ENCODE assay signal across 8 cellular contexts in genomic region chr3:194404365-194405140, GRCh38. TPM values are rescaled to one million over a fixed set of nuclear protein-coding genes. Genes with fewer than 3 reads are reported as not detected.
DNase-seq lines count a peak whose midpoint lies in the region; ATAC-seq, FAIRE-seq and TF ChIP-seq lines count a peak whose summit lies in the region.

No MANE protein-coding gene starts in this region.

- H4K20me1 ChIP-seq in GM12878 (ENCODE audit: control insufficient read depth, insufficient read depth): no peaks in the 10 kb centered on the region; the same call in 1 of the 2 replicates
- no peaks in the 10 kb centered on the region for H4K20me1 ChIP-seq in HepG2 (ENCODE audit: insufficient read depth, low read length)

- H2AFZ ChIP-seq in GM12878 (ENCODE audit: control insufficient read depth, low read depth, low read length): no peak overlapping the region
- H2AFZ ChIP-seq in HepG2 (ENCODE audit: low read length): no peak overlapping the region

- SMC1A ChIA-PET in GM12878 (lab: Charles Lee; ENCODE audit: uncharacterized antibody, unreplicated experiment): interaction anchor here (0.6 to 1.1 kb wide), 4 partner anchors 54 to 190 kb away, joined by 3 to 4 read pairs (median 3); no protein-coding TSS in a partner anchor

- H3K9me3 ChIP-seq in Caco-2: no peaks in the 10 kb centered on the region
- no peaks in the 10 kb centered on the region for H3K9me3 ChIP-seq in GM12878 (replicated peaks; ENCODE audit: control insufficient read depth, insufficient read depth, low read length)
- no peaks in the 10 kb centered on the region for H3K9me3 ChIP-seq in HepG2 (ENCODE audit: low read length)

- no peaks in the 10 kb centered on the region; the same call in 1 of the 2 replicates for H3K36me3 ChIP-seq in Caco-2 (ENCODE audit: control insufficient read depth, insufficient read depth, low read length)
- H3K36me3 ChIP-seq in GM12878 (ENCODE audit: control insufficient read depth in 2 of 2, insufficient read depth in 2 of 2, low read length in 1 of 2): peaks cover 0 to 10% of the 10 kb centered on the region in 2 experiments; a peak in 1 of 4 replicates
- H3K36me3 ChIP-seq in HepG2 (replicated peaks in 1 of 2; ENCODE audit: control insufficient read depth in 1 of 2, insufficient read depth in 2 of 2, low read length in 2 of 2): peaks cover 2 to 30% of the 10 kb centered on the region in 2 experiments; a peak in 3 of 5 replicates

- no peak overlapping the region for H3K27ac ChIP-seq in GM12878 (ENCODE audit: control insufficient read depth, insufficient read depth)
- no peak overlapping the region for H3K27ac ChIP-seq in HepG2 (ENCODE audit: extremely low read length, insufficient read depth, low read length)

- no peaks in the 10 kb centered on the region for H3K4me1 ChIP-seq in Caco-2
- no peaks in the 10 kb centered on the region for H3K4me1 ChIP-seq in GM12878 (ENCODE audit: control insufficient read depth, insufficient read depth, low read length)
- peaks cover 16% of the 10 kb centered on the region; the same call in 1 of the 2 replicates for H3K4me1 ChIP-seq in HepG2 (ENCODE audit: insufficient read depth, low read length)

- POLR2A ChIA-PET in Caco-2 (lab: Charles Lee) (no interaction called here), GM12878 (lab: Charles Lee) (no interaction called here), HepG2 (lab: Yijun Ruan, JAX) (no interaction called here)

- CTCF ChIA-PET in Caco-2 (lab: Charles Lee) (interaction anchor here (1.4 kb wide), 1 partner anchor 71 kb away, joined by 3 read pairs; no protein-coding TSS in a partner anchor), GM12878 (lab: Yijun Ruan, JAX) (interaction anchor here (0.7 to 4.6 kb wide), 18 partner anchors 9 to 739 kb away, joined by 3 to 37 read pairs (median 4); no protein-coding TSS in a partner anchor), HepG2 (lab: Yijun Ruan, JAX; ENCODE audit: low intra/inter-chr PET ratio, low total read pairs) (interaction anchor here (1.9 to 4.2 kb wide), 2 partner anchors 60 to 71 kb away, joined by 6 to 42 read pairs; no protein-coding TSS in a partner anchor)

- no peak for TF ChIP-seq POLR2A in GM12878 (IDR thresholded peaks at IDR 0.05; ENCODE audit: low read depth, low read length)
- no peak for TF ChIP-seq POLR2A in HepG2 (IDR thresholded peaks at IDR 0.05; ENCODE audit: insufficient read depth in 1 of 2, low read depth in 2 of 2, low read length in 2 of 2)

- no peaks in the 10 kb centered on the region for H3K4me1 Mint-ChIP-seq in Caco-2 (ENCODE audit: low read depth, unreplicated experiment)

- no peaks in the 10 kb centered on the region for H3K79me2 ChIP-seq in GM12878 (ENCODE audit: control insufficient read depth, insufficient read depth, low read length)
- no peaks in the 10 kb centered on the region for H3K79me2 ChIP-seq in HepG2 (ENCODE audit: insufficient read depth, low read length)

- FAIRE-seq in GM12878 (lab: Jason Lieb, UNC): no peak
- FAIRE-seq in HepG2 (lab: Jason Lieb, UNC): peak; percentile 40

- peak in 1 of 2 experiments; percentile 65 for DNase-seq in Caco-2
- peak; percentile 45 for DNase-seq in HCEC 1CT
- peak; percentile 49 for DNase-seq in NCI-H460 (ENCODE audit: extremely low read depth, low read depth)
- no peak for DNase-seq in GM12878 (ENCODE audit: low read depth, low spot score)
- DNase-seq in HepG2 (ENCODE audit: low spot score): peak; percentile 52
- no peak for DNase-seq in GF-D8 (lab: John Stamatoyannopoulos, UW)
- no peak for DNase-seq in Right ventricle myocardium inferior (ENCODE audit: missing footprints)

- H3K4me3 ChIP-seq in Caco-2 (ENCODE audit: low read depth, low read length): no peak overlapping the region
- no peak overlapping the region for H3K4me3 ChIP-seq in GM12878
- no peak overlapping the region for H3K4me3 ChIP-seq in HepG2 (replicated peaks in 1 of 3; ENCODE audit: insufficient read depth in 1 of 3, low read depth in 2 of 3, low read length in 3 of 3)

- 50% methylated on average over 10 of the region's 10 CpGs for WGBS in GM12878 (ENCODE audit: insufficient coverage, insufficient replicate concordance, low lambda C conversion rate, missing lambda C conversion rate)
- 64% methylated on average over 10 of the region's 10 CpGs for WGBS in HepG2 (ENCODE audit: low lambda C conversion rate)

- in situ Hi-C loops in GM12878 (cut with MboI) (loop anchor here (5.0 kb wide), 1 partner anchor 67 kb away; no protein-coding TSS in a partner anchor), HepG2 (cut with HindIII; ENCODE audit: extremely low pct_ligation_motif_present, low pct_unique_long_range_greater_than_20kb) (loop anchor here (5.0 kb wide), 1 partner anchor 72 kb away; no protein-coding TSS in a partner anchor)

- H3K4me2 ChIP-seq in GM12878 (ENCODE audit: control insufficient read depth, insufficient read depth): no peak overlapping the region
- no peak overlapping the region for H3K4me2 ChIP-seq in HepG2 (ENCODE audit: low read depth, low read length)

- H3K9ac ChIP-seq in GM12878 (ENCODE audit: control insufficient read depth, insufficient read depth, low read length) (no peak overlapping the region), HepG2 (ENCODE audit: insufficient read depth, low read depth, low read length) (no peak overlapping the region)

- H3K27me3 Mint-ChIP-seq in Caco-2 (ENCODE audit: insufficient read depth, unreplicated experiment): no peaks in the 10 kb centered on the region

- ATAC-seq in GM12878: peak; percentile 58; the same call in 2 of the 3 replicates
- ATAC-seq in HepG2: no peak
- ATAC-seq in activated CD4-positive, CD25-positive, alpha-beta regulatory T cell treated with anti-CD3 and anti-CD28 coated beads, Interleukin-2, amount 50 U/mL, for 24 hours: no peak
- ATAC-seq in Right ventricle myocardium inferior: no peak

- no peaks in the 10 kb centered on the region for H3K9me3 Mint-ChIP-seq in Caco-2 (ENCODE audit: unreplicated experiment)

- TF ChIP-seq EP300 in GM12878 (IDR thresholded peaks at IDR 0.05; ENCODE audit: borderline replicate concordance in 1 of 2, control insufficient read depth in 1 of 2, low read depth in 2 of 2, low read length in 2 of 2) (no peak), HepG2 (IDR thresholded peaks at IDR 0.05; ENCODE audit: low read depth in 2 of 2, low read length in 2 of 2) (no peak), HepG2 (CRISPR knock-in tag; IDR thresholded peaks at IDR 0.05; ENCODE audit: borderline replicate concordance) (no peak)

- H3K27ac Mint-ChIP-seq in Caco-2 (ENCODE audit: unreplicated experiment): no peak overlapping the region

- H3K27me3 ChIP-seq in Caco-2 (replicated peaks; ENCODE audit: control insufficient read depth, insufficient read depth, low read length) (no peaks in the 10 kb centered on the region), GM12878 (replicated peaks in 1 of 2; ENCODE audit: control insufficient read depth in 2 of 2, insufficient read depth in 2 of 2, low read length in 1 of 2) (no peaks in the 10 kb centered on the region), HepG2 (ENCODE audit: control insufficient read depth in 1 of 2, insufficient read depth in 2 of 2, low read length in 2 of 2) (no peaks in the 10 kb centered on the region)

- RAD21 ChIA-PET in GM12878 (lab: Charles Lee; ENCODE audit: unreplicated experiment): interaction anchor here (1.0 to 1.8 kb wide), 2 partner anchors 60 to 71 kb away, joined by 3 to 10 read pairs; no protein-coding TSS in a partner anchor

- intact Hi-C loops in Caco-2 (cut with micrococcal nuclease; ENCODE audit: unreplicated experiment): loop anchor here (1.0 to 5.0 kb wide), 2 partner anchors 37 to 71 kb away; partner anchors contain the start of gene LRRC15
- intact Hi-C loops in GM12878 (cut with micrococcal nuclease; ENCODE audit: unreplicated experiment): loop anchor here (1.0 kb wide), 1 partner anchor 71 kb away; no protein-coding TSS in a partner anchor
- intact Hi-C loops in HepG2 (cut with micrococcal nuclease; ENCODE audit: unreplicated experiment): loop anchor here (1.0 to 2.0 kb wide), 3 partner anchors 36 to 71 kb away; partner anchors contain the start of gene LRRC15
- intact Hi-C loops in Right ventricle myocardium inferior (cut with DNase I): loop anchor here (2.0 to 5.0 kb wide), 2 partner anchors 72 to 622 kb away; no protein-coding TSS in a partner anchor

- peaks cover 55% of the 10 kb centered on the region for H3K36me3 Mint-ChIP-seq in Caco-2 (ENCODE audit: insufficient read depth, unreplicated experiment)

- TF ChIP-seq RAD21 in GM12878 (IDR thresholded peaks at IDR 0.05; ENCODE audit: insufficient read depth, low read depth, low read length): peak; percentile 56
- peak; percentile 46; the same call in 1 of the 2 replicates for TF ChIP-seq RAD21 in HepG2 (CRISPR knock-in tag; IDR thresholded peaks at IDR 0.05)

- H3K4me3 Mint-ChIP-seq in Caco-2 (ENCODE audit: unreplicated experiment): no peak overlapping the region

- BruUV-seq in Caco-2 (replicated peaks; lab: Mats Ljungman, UMichigan) (no TSS peak), GM12878 (replicated peaks; lab: Mats Ljungman, UMichigan) (TSS peak; percentile 31), HepG2 (replicated peaks; lab: Mats Ljungman, UMichigan) (TSS peak; percentile 25)

- peak; percentile 57 to 71 for TF ChIP-seq CTCF in Caco-2 (IDR thresholded peaks at IDR 0.05; ENCODE audit: insufficient read depth in 1 of 2, low read depth in 1 of 2, low read length in 1 of 2, severe bottlenecking in 1 of 2, unreplicated experiment in 1 of 2)
- peak; percentile 55 to 65 (median 63) for TF ChIP-seq CTCF in GM12878 (IDR thresholded peaks at IDR 0.05 in 2 of 3, conservative IDR thresholded peaks at IDR 0.05 in 1 of 3; ENCODE audit: control insufficient read depth in 2 of 3, extremely low read depth in 1 of 3, insufficient read depth in 1 of 3, low read depth in 3 of 3, low read length in 3 of 3)
- peak; percentile 65 for TF ChIP-seq CTCF in HepG2 (CRISPR knock-in tag; IDR thresholded peaks at IDR 0.05)

RNA-seq across cellular contexts. Expression of gene GP5, which starts 5.5 kb away (rescaled TPM):
- 0.12 and 0.25 TPM in 2 replicates for total RNA-seq in Caco-2 (2022)
- total RNA-seq in NCI-H460 (2014; rRNA removed; shearing (Covaris generic)): not detected in 2 replicates
- not detected in 2 replicates for polyA plus RNA-seq in NCI-H460 (2014; cell fraction: nucleus; rRNA removed)
- 0.25 TPM in 1 of 2 replicates, not detected in the other for total RNA-seq in GM12878 (2013; cell fraction: nucleolus; rRNA removed)
- total RNA-seq in GM12878 (2014; rRNA removed): not detected in 2 replicates
- total RNA-seq in GM12878 (2014; rRNA removed; fragmentation: Illumina TruSeq; extraction: Trizol): not detected in 2 replicates
- total RNA-seq in GM12878 (2021): 0.05 TPM in 1 of 2 replicates, not detected in the other
- polyA plus RNA-seq in GM12878 (2011; ENCODE audit: low read depth): not detected
- not detected in 2 replicates for polyA plus RNA-seq in GM12878 (2011; rRNA removed)
- 0.03 TPM in 1 of 2 replicates, not detected in the other for polyA plus RNA-seq in GM12878 (2011; cell fraction: cytosol; rRNA removed)
- 0.03 and 0.06 TPM in 2 replicates for polyA plus RNA-seq in GM12878 (2011; cell fraction: nucleus; rRNA removed)
- not detected in 2 replicates for polyA plus RNA-seq in GM12878 (2012)
- polyA plus RNA-seq in GM12878 (2014; fragmentation: Illumina TruSeq; extraction: Trizol): not detected in 2 replicates
- polyA plus RNA-seq in GM12878 (2014; fragmentation: Nextera tagmentation; extraction: Ambion mirVana): not detected
- 0.06 TPM in 1 of 2 replicates, not detected in the other for polyA plus RNA-seq in GM12878 (2014; rRNA removed)
- not detected for polyA plus RNA-seq in GM12878 (2016; fragmentation: Nextera tagmentation; extraction: Ambion mirVana)
- 0.05 TPM in 1 of 2 replicates, not detected in the other for polyA minus RNA-seq in GM12878 (2011; rRNA and poly(A)+ RNA removed)
- not detected in 2 replicates for polyA minus RNA-seq in GM12878 (2011; cell fraction: cytosol; rRNA and poly(A)+ RNA removed)
- 0.12 and 0.57 TPM in 2 replicates for polyA minus RNA-seq in GM12878 (2011; cell fraction: nucleus; rRNA and poly(A)+ RNA removed)
- total RNA-seq in HepG2 (2016; rRNA removed; fragmentation: Illumina TruSeq; extraction: Trizol): not detected in 2 replicates
- not detected in 2 replicates for total RNA-seq in HepG2 (2016; cell fraction: cytosol; rRNA removed; fragmentation: Illumina TruSeq; extraction: Trizol; ENCODE audit: low read depth)
- total RNA-seq in HepG2 (2016; cell fraction: insoluble cytoplasmic fraction; rRNA removed; fragmentation: Illumina TruSeq; extraction: Trizol): not detected in 2 replicates
- not detected in 2 replicates for total RNA-seq in HepG2 (2016; cell fraction: membrane; rRNA removed; fragmentation: Illumina TruSeq; extraction: Trizol)
- total RNA-seq in HepG2 (2016; cell fraction: nucleus; rRNA removed; fragmentation: Illumina TruSeq; extraction: Trizol): not detected in 2 replicates
- 0.01 TPM in 1 of 2 replicates, not detected in the other for polyA plus RNA-seq in HepG2 (2011; rRNA removed)
- polyA plus RNA-seq in HepG2 (2011; cell fraction: cytosol; rRNA removed): 0.01 TPM in 1 of 2 replicates, not detected in the other
- 0.07 TPM in 1 of 2 replicates, not detected in the other for polyA plus RNA-seq in HepG2 (2011; cell fraction: nucleus; rRNA removed)
- polyA plus RNA-seq in HepG2 (2012): not detected in 2 replicates
- polyA plus RNA-seq in HepG2 (2016; cell fraction: cytosol; fragmentation: Illumina TruSeq; extraction: Trizol; ENCODE audit: low read depth): not detected in 2 replicates
- not detected in 2 replicates for polyA plus RNA-seq in HepG2 (2016; cell fraction: insoluble cytoplasmic fraction; fragmentation: Illumina TruSeq; extraction: Trizol; ENCODE audit: low read depth)
- not detected in 2 replicates for polyA plus RNA-seq in HepG2 (2016; cell fraction: membrane; fragmentation: Illumina TruSeq; extraction: Trizol; ENCODE audit: low read depth)
- polyA plus RNA-seq in HepG2 (2016; cell fraction: nucleus; fragmentation: Illumina TruSeq; extraction: Trizol; ENCODE audit: insufficient read depth, low read depth): not detected in 2 replicates
- polyA minus RNA-seq in HepG2 (2011; rRNA and poly(A)+ RNA removed; ENCODE audit: low replicate concordance): 0.04 TPM in 1 of 2 replicates, not detected in the other
- not detected in 2 replicates for polyA minus RNA-seq in HepG2 (2011; cell fraction: cytosol; rRNA and poly(A)+ RNA removed)
- 0.25 and 0.39 TPM in 2 replicates for polyA minus RNA-seq in HepG2 (2011; cell fraction: nucleus; rRNA and poly(A)+ RNA removed)
- total RNA-seq in Right ventricle myocardium inferior: not detected

RNA-seq across cellular contexts. Expression of gene LRRC15, which starts 35.0 kb away (rescaled TPM):
- total RNA-seq in Caco-2 (2022) (0.09 and 0.16 TPM in 2 replicates), GM12878 (2014; rRNA removed) (not detected in 2 replicates), GM12878 (2014; rRNA removed; fragmentation: Illumina TruSeq; extraction: Trizol) (not detected in 2 replicates), GM12878 (2021) (not detected in 2 replicates), HepG2 (2016; rRNA removed; fragmentation: Illumina TruSeq; extraction: Trizol) (not detected in 2 replicates), Right ventricle myocardium inferior (0.14 TPM)
- not detected in 2 replicates for total RNA-seq in NCI-H460 (2014; rRNA removed; shearing (Covaris generic))
- polyA plus RNA-seq in NCI-H460 (2014; cell fraction: nucleus; rRNA removed): not detected in 2 replicates
- total RNA-seq in GM12878 (2013; cell fraction: nucleolus; rRNA removed): not detected in 2 replicates
- polyA plus RNA-seq in GM12878 (2011; ENCODE audit: low read depth): not detected
- polyA plus RNA-seq in GM12878 (2011; rRNA removed) (not detected in 2 replicates), GM12878 (2014; fragmentation: Illumina TruSeq; extraction: Trizol) (not detected in 2 replicates), GM12878 (2014; fragmentation: Nextera tagmentation; extraction: Ambion mirVana) (not detected), GM12878 (2014; rRNA removed) (not detected in 2 replicates), GM12878 (2016; fragmentation: Nextera tagmentation; extraction: Ambion mirVana) (not detected), HepG2 (2011; rRNA removed) (not detected in 2 replicates)
- polyA plus RNA-seq in GM12878 (2011; cell fraction: cytosol; rRNA removed): not detected in 2 replicates
- not detected in 2 replicates for polyA plus RNA-seq in GM12878 (2011; cell fraction: nucleus; rRNA removed)
- not detected in 2 replicates for polyA plus RNA-seq in GM12878 (2012)
- polyA minus RNA-seq in GM12878 (2011; rRNA and poly(A)+ RNA removed): not detected in 2 replicates
- polyA minus RNA-seq in GM12878 (2011; cell fraction: cytosol; rRNA and poly(A)+ RNA removed): not detected in 2 replicates
- polyA minus RNA-seq in GM12878 (2011; cell fraction: nucleus; rRNA and poly(A)+ RNA removed): not detected in 2 replicates
- not detected in 2 replicates for total RNA-seq in HepG2 (2016; cell fraction: cytosol; rRNA removed; fragmentation: Illumina TruSeq; extraction: Trizol; ENCODE audit: low read depth)
- not detected in 2 replicates for total RNA-seq in HepG2 (2016; cell fraction: insoluble cytoplasmic fraction; rRNA removed; fragmentation: Illumina TruSeq; extraction: Trizol)
- total RNA-seq in HepG2 (2016; cell fraction: membrane; rRNA removed; fragmentation: Illumina TruSeq; extraction: Trizol): not detected in 2 replicates
- not detected in 2 replicates for total RNA-seq in HepG2 (2016; cell fraction: nucleus; rRNA removed; fragmentation: Illumina TruSeq; extraction: Trizol)
- polyA plus RNA-seq in HepG2 (2011; cell fraction: cytosol; rRNA removed): not detected in 2 replicates
- not detected in 2 replicates for polyA plus RNA-seq in HepG2 (2011; cell fraction: nucleus; rRNA removed)
- polyA plus RNA-seq in HepG2 (2012): not detected in 2 replicates
- polyA plus RNA-seq in HepG2 (2016; cell fraction: cytosol; fragmentation: Illumina TruSeq; extraction: Trizol; ENCODE audit: low read depth): not detected in 2 replicates
- not detected in 2 replicates for polyA plus RNA-seq in HepG2 (2016; cell fraction: insoluble cytoplasmic fraction; fragmentation: Illumina TruSeq; extraction: Trizol; ENCODE audit: low read depth)
- not detected in 2 replicates for polyA plus RNA-seq in HepG2 (2016; cell fraction: membrane; fragmentation: Illumina TruSeq; extraction: Trizol; ENCODE audit: low read depth)
- not detected in 2 replicates for polyA plus RNA-seq in HepG2 (2016; cell fraction: nucleus; fragmentation: Illumina TruSeq; extraction: Trizol; ENCODE audit: insufficient read depth, low read depth)
- 0.05 TPM in 1 of 2 replicates, not detected in the other for polyA minus RNA-seq in HepG2 (2011; rRNA and poly(A)+ RNA removed; ENCODE audit: low replicate concordance)
- not detected in 2 replicates for polyA minus RNA-seq in HepG2 (2011; cell fraction: cytosol; rRNA and poly(A)+ RNA removed)
- not detected in 2 replicates for polyA minus RNA-seq in HepG2 (2011; cell fraction: nucleus; rRNA and poly(A)+ RNA removed)

RNA-seq across cellular contexts. Expression of gene CPN2, which starts 53.4 kb away (rescaled TPM):
- not detected in 2 replicates for total RNA-seq in Caco-2 (2022)
- total RNA-seq in NCI-H460 (2014; rRNA removed; shearing (Covaris generic)): not detected in 2 replicates
- not detected in 2 replicates for polyA plus RNA-seq in NCI-H460 (2014; cell fraction: nucleus; rRNA removed)
- total RNA-seq in GM12878 (2013; cell fraction: nucleolus; rRNA removed): not detected in 2 replicates
- total RNA-seq in GM12878 (2014; rRNA removed): not detected in 2 replicates
- total RNA-seq in GM12878 (2014; rRNA removed; fragmentation: Illumina TruSeq; extraction: Trizol): not detected in 2 replicates
- 0.05 TPM in 1 of 2 replicates, not detected in the other for total RNA-seq in GM12878 (2021)
- not detected for polyA plus RNA-seq in GM12878 (2011; ENCODE audit: low read depth)
- polyA plus RNA-seq in GM12878 (2011; rRNA removed): not detected in 2 replicates
- polyA plus RNA-seq in GM12878 (2011; cell fraction: cytosol; rRNA removed): not detected in 2 replicates
- polyA plus RNA-seq in GM12878 (2011; cell fraction: nucleus; rRNA removed): not detected in 2 replicates
- not detected in 2 replicates for polyA plus RNA-seq in GM12878 (2012)
- not detected in 2 replicates for polyA plus RNA-seq in GM12878 (2014; fragmentation: Illumina TruSeq; extraction: Trizol)
- polyA plus RNA-seq in GM12878 (2014; fragmentation: Nextera tagmentation; extraction: Ambion mirVana): not detected
- not detected in 2 replicates for polyA plus RNA-seq in GM12878 (2014; rRNA removed)
- not detected for polyA plus RNA-seq in GM12878 (2016; fragmentation: Nextera tagmentation; extraction: Ambion mirVana)
- polyA minus RNA-seq in GM12878 (2011; rRNA and poly(A)+ RNA removed): not detected in 2 replicates
- not detected in 2 replicates for polyA minus RNA-seq in GM12878 (2011; cell fraction: cytosol; rRNA and poly(A)+ RNA removed)
- polyA minus RNA-seq in GM12878 (2011; cell fraction: nucleus; rRNA and poly(A)+ RNA removed): not detected in 2 replicates
- 16.3 and 27.7 TPM in 2 replicates for total RNA-seq in HepG2 (2016; rRNA removed; fragmentation: Illumina TruSeq; extraction: Trizol)
- total RNA-seq in HepG2 (2016; cell fraction: cytosol; rRNA removed; fragmentation: Illumina TruSeq; extraction: Trizol; ENCODE audit: low read depth): 4.8 and 4.9 TPM in 2 replicates
- 11.8 and 26.8 TPM in 2 replicates for total RNA-seq in HepG2 (2016; cell fraction: insoluble cytoplasmic fraction; rRNA removed; fragmentation: Illumina TruSeq; extraction: Trizol)
- 14.4 and 15.6 TPM in 2 replicates for total RNA-seq in HepG2 (2016; cell fraction: membrane; rRNA removed; fragmentation: Illumina TruSeq; extraction: Trizol)
- total RNA-seq in HepG2 (2016; cell fraction: nucleus; rRNA removed; fragmentation: Illumina TruSeq; extraction: Trizol): 34.1 and 42.6 TPM in 2 replicates
- polyA plus RNA-seq in HepG2 (2011; rRNA removed): 26.7 and 29.3 TPM in 2 replicates
- polyA plus RNA-seq in HepG2 (2011; cell fraction: cytosol; rRNA removed): 12.6 and 16.6 TPM in 2 replicates
- 18.2 and 18.5 TPM in 2 replicates for polyA plus RNA-seq in HepG2 (2011; cell fraction: nucleus; rRNA removed)
- 19.0 and 20.2 TPM in 2 replicates for polyA plus RNA-seq in HepG2 (2012)
- polyA plus RNA-seq in HepG2 (2016; cell fraction: cytosol; fragmentation: Illumina TruSeq; extraction: Trizol; ENCODE audit: low read depth): 8.8 and 9.3 TPM in 2 replicates
- polyA plus RNA-seq in HepG2 (2016; cell fraction: insoluble cytoplasmic fraction; fragmentation: Illumina TruSeq; extraction: Trizol; ENCODE audit: low read depth): 27.5 and 38.0 TPM in 2 replicates
- 18.2 and 23.6 TPM in 2 replicates for polyA plus RNA-seq in HepG2 (2016; cell fraction: membrane; fragmentation: Illumina TruSeq; extraction: Trizol; ENCODE audit: low read depth)
- polyA plus RNA-seq in HepG2 (2016; cell fraction: nucleus; fragmentation: Illumina TruSeq; extraction: Trizol; ENCODE audit: insufficient read depth, low read depth): 100 and 101 TPM in 2 replicates
- 66.5 TPM in 1 of 2 replicates, not detected in the other for polyA minus RNA-seq in HepG2 (2011; rRNA and poly(A)+ RNA removed; ENCODE audit: low replicate concordance)
- polyA minus RNA-seq in HepG2 (2011; cell fraction: cytosol; rRNA and poly(A)+ RNA removed): 19.2 and 22.2 TPM in 2 replicates
- 6.3 and 7.8 TPM in 2 replicates for polyA minus RNA-seq in HepG2 (2011; cell fraction: nucleus; rRNA and poly(A)+ RNA removed)
- total RNA-seq in Right ventricle myocardium inferior: 2.3 TPM

Comparison
In these comparisons a context has a peak if more than half of its experiments do, and no peak if none do; other contexts are left out.
1. DNase-seq: peak in HCEC 1CT (single experiment), NCI-H460 (single experiment) and HepG2 (single experiment); none in GM12878 (single experiment), GF-D8 (single experiment) and Right ventricle myocardium inferior (single experiment).
2. Peak in every context shown above with its lines, with median percentiles within 50 percentile points of each other: CTCF ChIP-seq.